Comparison of ENCODE assay signal across 24 cellular contexts in the genomic region with DNA sequence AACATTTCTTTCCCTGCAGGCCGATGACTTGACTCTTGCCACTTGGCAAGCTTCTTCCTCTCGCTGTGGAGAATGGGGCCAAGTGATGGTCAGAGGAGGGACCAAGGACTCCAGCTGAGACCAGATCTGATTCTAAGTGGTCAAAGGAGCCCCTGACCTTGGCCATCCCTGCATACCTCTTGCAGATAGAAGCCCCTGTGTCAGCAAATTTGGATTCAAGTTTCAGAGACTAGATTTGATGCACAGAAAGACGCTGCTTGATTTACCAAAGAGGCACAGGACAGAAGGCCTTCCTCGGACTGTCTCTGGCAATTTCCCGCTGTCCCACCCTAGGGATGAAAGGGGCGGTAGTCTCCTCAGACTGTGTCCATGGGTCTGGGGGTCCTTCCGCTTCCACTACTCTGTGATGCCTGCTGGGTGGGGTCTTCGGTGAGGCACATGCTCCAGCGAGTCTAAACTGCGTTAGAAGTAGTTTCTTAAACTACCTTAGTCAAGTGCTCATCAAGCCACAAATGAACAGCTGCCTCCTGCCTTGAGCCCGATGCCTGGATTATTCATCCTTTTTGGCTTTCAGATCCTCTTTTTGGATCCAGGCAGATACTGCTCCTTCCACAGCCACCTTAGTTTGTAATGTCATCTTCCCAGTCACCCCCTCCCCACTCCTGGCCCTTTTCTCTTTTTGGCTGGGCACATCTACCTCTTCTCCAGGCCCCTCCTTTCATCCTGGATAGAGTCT. TPM values are rescaled to one million over a fixed set of nuclear protein-coding genes. Genes with fewer than 3 reads are reported as not detected.
DNase-seq lines count a peak whose midpoint lies in the region; ATAC-seq, FAIRE-seq and TF ChIP-seq lines count a peak whose summit lies in the region.
"Had no signal": no experiment of that assay in that cellular context is flagged by ENCODE, and none has a peak within 500 bp of the region (broad histone marks: within the 10 kb centered on the region; RNA-seq: fewer than 3 reads in every experiment).

No MANE protein-coding gene starts in this region.

- FAIRE-seq in GM12891 (lab: Jason Lieb, UNC) = no peak

- peak; percentile 30 to 49 for ATAC-seq in stimulated activated naive B cell treated with anti-CD40 and anti-IgM and Interleukin-4, amounts not matched to agents 10 μg/mL and 1 μg/mL and 100 μg/mL, for 72 hours (replicated peaks)
- no peak for ATAC-seq in Right ventricle myocardium superior (ENCODE audit: poor library complexity)
- ATAC-seq: T-cell had no signal

- no peak overlapping the region for H3K4me3 Mint-ChIP-seq in stimulated activated naive B cell treated with anti-CD40 and anti-IgM and Interleukin-4, amounts not matched to agents 10 μg/mL and 1 μg/mL and 100 μg/mL, for 72 hours
- H3K4me3 Mint-ChIP-seq: B cell, H9, T-cell had no signal

- H3K9me3 Mint-ChIP-seq in stimulated activated naive B cell treated with anti-CD40 and anti-IgM and Interleukin-4, amounts not matched to agents 10 μg/mL and 1 μg/mL and 100 μg/mL, for 72 hours = no peaks in the 10 kb centered on the region
- H3K9me3 Mint-ChIP-seq: H9, T-cell had no signal

- DNase-seq in GM12891 (ENCODE audit: insufficient read length, low spot score) (no peak), NOMO-1 (lab: John Stamatoyannopoulos, UW; ENCODE audit: unreplicated experiment in 2 of 2) (peak; percentile 69 to 71), fibroblast of mammary gland (ENCODE audit: low read depth) (peak; percentile 57), NCI-H187 (lab: John Stamatoyannopoulos, UW) (no peak), pons (ENCODE audit: low spot score) (no peak), Right ventricle myocardium superior (no peak)
- DNase-seq in stimulated activated naive B cell treated with anti-CD40 and anti-IgM and Interleukin-4, amounts not matched to agents 10 μg/mL and 1 μg/mL and 100 μg/mL, for 72 hours = no peak
- DNase-seq: activated CD4-positive, alpha-beta T cell treated with anti-CD3 and anti-CD28 coated beads for 4 hours; activated naive CD4-positive, alpha-beta T cell treated with Interleukin-2 at 50 U/mL for 16 hours; activated T-cell treated with anti-CD3 and anti-CD28 coated beads, Interleukin-2, amount 50 U/mL, for 48 hours; adrenal gland; DMS79; effector CD4-positive, alpha-beta T cell; H9; NCI-H1417; NCI-H446 treated with DMSO at 0.1 percent for 48 hours; PC-9; SHP77 treated with DMSO at 0.1 percent for 48 hours; stimulated activated CD4-positive, alpha-beta T cell treated with anti-CD3 and anti-CD28 coated beads, Interleukin-15, amount 100 ng/mL, for 24 hours; stomach; T-cell; tibial artery had no signal

- H3K36me3 Mint-ChIP-seq in stimulated activated naive B cell treated with anti-CD40 and anti-IgM and Interleukin-4, amounts not matched to agents 10 μg/mL and 1 μg/mL and 100 μg/mL, for 72 hours = no peaks in the 10 kb centered on the region

- peaks cover 7 to 10% of the 10 kb centered on the region in 2 donors for H3K4me1 Mint-ChIP-seq in stimulated activated naive B cell treated with anti-CD40 and anti-IgM and Interleukin-4, amounts not matched to agents 10 μg/mL and 1 μg/mL and 100 μg/mL, for 72 hours
- H3K4me1 Mint-ChIP-seq: B cell had no signal

- intact Hi-C loops in Right ventricle myocardium superior (cut with DNase I) = no loop called here

- no peak for TF ChIP-seq CTCF in fibroblast of mammary gland (conservative IDR thresholded peaks at IDR 0.05; ENCODE audit: control insufficient read depth, insufficient read depth, low read depth, low read length)

- peaks cover 5 to 6% of the 10 kb centered on the region in 2 donors for H3K27me3 Mint-ChIP-seq in stimulated activated naive B cell treated with anti-CD40 and anti-IgM and Interleukin-4, amounts not matched to agents 10 μg/mL and 1 μg/mL and 100 μg/mL, for 72 hours
- H3K27me3 Mint-ChIP-seq: B cell had no signal

- TF ChIP-seq POLR2A in GM12891 (IDR thresholded peaks at IDR 0.05; ENCODE audit: low read depth, low read length) = no peak

- no peak overlapping the region for H3K27ac Mint-ChIP-seq in stimulated activated naive B cell treated with anti-CD40 and anti-IgM and Interleukin-4, amounts not matched to agents 10 μg/mL and 1 μg/mL and 100 μg/mL, for 72 hours
- H3K27ac Mint-ChIP-seq: B cell, T-cell had no signal

- no peak overlapping the region for H3K4me3 ChIP-seq in fibroblast of mammary gland (ENCODE audit: control insufficient read depth, low read depth, low read length)
- H3K4me3 ChIP-seq: adrenal gland, PC-9, right atrium auricular region, stomach, tibial artery had no signal

TF ChIP-seq in GM12891, 5 proteins besides CTCF, POLR2A, EP300 and RAD21:
- TF ChIP-seq POU2F2 (IDR thresholded peaks at IDR 0.05; ENCODE audit: low read depth, low read length) (no peak), PAX5 (IDR thresholded peaks at IDR 0.05; ENCODE audit: insufficient read depth, low read length, severe bottlenecking) (no peak), SPI1 (IDR thresholded peaks at IDR 0.05; ENCODE audit: low read depth, low read length) (peak; percentile 53; the same call in 1 of the 2 replicates)

RNA-seq across cellular contexts. Expression of gene RBM15, which starts 31.8 kb away (rescaled TPM):
- polyA plus RNA-seq in GM12891 (2012; ENCODE audit: low read depth, missing spikeins) = 13.4 TPM
- 13.9 TPM for total RNA-seq in Right ventricle myocardium superior

Comparison
In these comparisons a context has a peak if more than half of its experiments do, and no peak if none do; other contexts are left out.
1. DNase-seq: peak in NOMO-1 (2 of 2) and fibroblast of mammary gland (single experiment); none in GM12891 (single experiment), stimulated activated naive B cell treated with anti-CD40 and anti-IgM and Interleukin-4, amounts not matched to agents 10 μg/mL and 1 μg/mL and 100 μg/mL, for 72 hours (single experiment), NCI-H187 (0 of 2), pons (single experiment) and Right ventricle myocardium superior (single experiment).